21 cellular contexts compared by ENCODE assay signal in genomic region chr9:136274786-136275654, GRCh38. TPM values are rescaled to one million over a fixed set of nuclear protein-coding genes. Genes with fewer than 3 reads are reported as not detected.
DNase-seq lines count a peak whose midpoint lies in the region; ATAC-seq, FAIRE-seq and TF ChIP-seq lines count a peak whose summit lies in the region.
"Had no signal": no experiment of that assay in that cellular context is flagged by ENCODE, and none has a peak within 500 bp of the region (broad histone marks: within the 10 kb centered on the region; RNA-seq: fewer than 3 reads in every experiment).

No MANE protein-coding gene starts in this region.

- H2BK5ac ChIP-seq in neuronal stem cell (ENCODE audit: low read length): peak overlapping the region; percentile 39

- no peaks in the 10 kb centered on the region for H3K9me1 ChIP-seq in K562 (ENCODE audit: control insufficient read depth, insufficient read depth, low read length)

- peak overlapping the region; percentile 94 for H3K14ac ChIP-seq in neuronal stem cell (ENCODE audit: low read length)

- H2BK12ac ChIP-seq in neuronal stem cell (ENCODE audit: low read length): peak overlapping the region; percentile 94

- H3K4me2 ChIP-seq in K562 (ENCODE audit: insufficient read depth, low read length) (no peak overlapping the region), neuronal stem cell (ENCODE audit: insufficient read depth, low read length, poor library complexity, severe bottlenecking) (peak overlapping the region; percentile 2)
- H3K4me2 ChIP-seq: GM23338 had no signal

- no peaks in the 10 kb centered on the region for H3K79me2 ChIP-seq in K562 (ENCODE audit: control insufficient read depth, insufficient read depth, low read length)

- H3K4me3 ChIP-seq in K562 (no peak overlapping the region), neuronal stem cell (ENCODE audit: low read length in 2 of 2) (peak overlapping the region in 1 of 2 donors; percentile 51)
- H3K4me3 ChIP-seq: GM23338 had no signal

- no peak for TF ChIP-seq EP300 in K562 (IDR thresholded peaks at IDR 0.05; ENCODE audit: low read length)

- ATAC-seq in K562: peak; percentile 17; the same call in 2 of the 3 replicates
- ATAC-seq: HCT116 had no signal

- POLR2A ChIA-PET in K562 (lab: Yijun Ruan, JAX): interaction anchor here (0.6 kb wide), 2 partner anchors 89 to 164 kb away, joined by 3 to 4 read pairs; partner anchors contain the start of gene DNLZ

- H3K36me3 ChIP-seq in K562 (ENCODE audit: control insufficient read depth, insufficient read depth, low read length) (no peaks in the 10 kb centered on the region), neuronal stem cell (replicated peaks in 1 of 2; ENCODE audit: control insufficient read depth in 2 of 2, insufficient read depth in 2 of 2, low read length in 2 of 2) (no peaks in the 10 kb centered on the region)
- H3K36me3 ChIP-seq: BE2C had no signal

- no peaks in the 10 kb centered on the region; the same call in 1 of the 2 replicates for H3K9me3 ChIP-seq in K562 (replicated peaks; ENCODE audit: control insufficient read depth, insufficient read depth, low read depth, low read length)
- peaks cover 0 to 3% of the 10 kb centered on the region in 2 donors for H3K9me3 ChIP-seq in neuronal stem cell (replicated peaks in 1 of 2; ENCODE audit: control insufficient read depth in 2 of 2, insufficient read depth in 1 of 2, low read depth in 1 of 2, low read length in 2 of 2)
- H3K9me3 ChIP-seq: BE2C had no signal

- H2AFZ ChIP-seq in K562 (ENCODE audit: low read depth, low read length) (no peak overlapping the region), neuronal stem cell (ENCODE audit: low read length) (no peak overlapping the region)
- H2AFZ ChIP-seq: GM23338 had no signal

- intact Hi-C loops in K562 (cut with micrococcal nuclease): no loop called here

- H3K23ac ChIP-seq in neuronal stem cell (ENCODE audit: low read depth, low read length, poor library complexity): peak overlapping the region; percentile 80

- 2% methylated on average over 22 of the region's 28 CpGs for WGBS in K562 (ENCODE audit: insufficient coverage, low coverage, missing lambda C conversion rate)
- no CpG with 5 or more reads among the region's 28 CpGs for WGBS in neuronal stem cell (ENCODE audit: extremely low coverage in 2 of 2, insufficient read length in 2 of 2, insufficient replicate concordance in 1 of 2), 2 donors

- no peak overlapping the region for H3K18ac ChIP-seq in neuronal stem cell (ENCODE audit: low read length)

- no peak for TF ChIP-seq RAD21 in K562 (CRISPR knock-in tag; conservative IDR thresholded peaks at IDR 0.05 in 1 of 2, IDR thresholded peaks at IDR 0.05 in 1 of 2)

- H3K27ac ChIP-seq in K562 (ENCODE audit: extremely low read depth, low read depth, low read length): no peak overlapping the region
- H3K27ac ChIP-seq in neuronal stem cell (replicated peaks; ENCODE audit: low read length): no peak overlapping the region

- TF ChIP-seq CTCF in K562 (IDR thresholded peaks at IDR 0.05 in 2 of 3, conservative IDR thresholded peaks at IDR 0.05 in 1 of 3; ENCODE audit: insufficient read depth in 2 of 3, low read depth in 1 of 3, low read length in 3 of 3): no peak

- H4K8ac ChIP-seq in neuronal stem cell (ENCODE audit: low read depth, low read length): no peak overlapping the region

- TF ChIP-seq POLR2A in K562 (conservative IDR thresholded peaks at IDR 0.05): no peak

- no peaks in the 10 kb centered on the region for H3K79me1 ChIP-seq in neuronal stem cell (ENCODE audit: low read depth, low read length)

- H3K4me1 ChIP-seq in K562 (replicated peaks in 1 of 2; ENCODE audit: control insufficient read depth in 2 of 2, insufficient read depth in 2 of 2, low read length in 2 of 2) (peaks cover 0 to 27% of the 10 kb centered on the region in 2 experiments; a peak in 2 of 5 replicates), neuronal stem cell (ENCODE audit: control insufficient read depth in 2 of 2, insufficient read depth in 1 of 2, low read depth in 1 of 2, low read length in 2 of 2) (peaks cover 0 to 6% of the 10 kb centered on the region in 2 donors)
- H3K4me1 ChIP-seq: BE2C had no signal

- DNase-seq in K562 (ENCODE audit: extremely low read depth in 1 of 4, low spot score in 3 of 4): no peak
- peak; percentile 46 for DNase-seq in left kidney (ENCODE audit: low read depth, low spot score)
- no peak for DNase-seq in neuronal stem cell (ENCODE audit: low spot score)
- no peak for DNase-seq in stimulated activated CD4-positive, alpha-beta T cell treated with anti-CD3 and anti-CD28 coated beads, Interleukin-4, amount 100 ng/mL, for 4 hours
- DNase-seq in stimulated activated naive CD4-positive, alpha-beta T cell treated with Interleukin-2 at 50 U/mL for 16 hours (lab: John Stamatoyannopoulos, UW): no peak
- no peak for DNase-seq in hepatic stellate cell (ENCODE audit: low spot score)
- no peak for DNase-seq in GM03348 (ENCODE audit: low spot score)
- DNase-seq: ACHN; BE2C; C1 segment of cervical spinal cord; CD4-positive, CD25-positive, alpha-beta regulatory T cell; CD8-positive, alpha-beta memory T cell; COR-L47; DMS 273 treated with DMSO at 0.1 percent for 48 hours; H7 had no signal

- H2BK120ac ChIP-seq in neuronal stem cell (ENCODE audit: low read depth, low read length): no peak overlapping the region

- H3K4ac ChIP-seq in neuronal stem cell (ENCODE audit: low read length): no peak overlapping the region

- H2BK15ac ChIP-seq in neuronal stem cell (ENCODE audit: low read length): peak overlapping the region; percentile 94

- H3K9ac ChIP-seq in K562 (ENCODE audit: insufficient read depth in 1 of 2, low read depth in 2 of 2, low read length in 2 of 2) (0 out of 4 replicates have a peak overlapping the region, but pooled peaks of 1 of the 2 experiments have one; percentile 43), neuronal stem cell (ENCODE audit: low read depth, low read length, poor library complexity) (peak overlapping the region; percentile 21)

- H3K27me3 ChIP-seq in K562 (ENCODE audit: control insufficient read depth in 2 of 2, insufficient read depth in 2 of 2, low read length in 2 of 2) (peaks cover 49 to 59% of the 10 kb centered on the region in 2 experiments), neuronal stem cell (ENCODE audit: control insufficient read depth in 3 of 3, insufficient read depth in 3 of 3, low read depth in 1 of 3, low read length in 3 of 3) (peaks cover 0 to 71% (median 0%) of the 10 kb centered on the region in 3 experiments)
- H3K27me3 ChIP-seq: BE2C had no signal

- no peak overlapping the region for H4K91ac ChIP-seq in neuronal stem cell (ENCODE audit: low read depth, low read length, poor library complexity)

- no peak for FAIRE-seq in K562 (lab: Jason Lieb, UNC)
- FAIRE-seq: A204.1, G401.6, GM12892, GM18507 had no signal

- BruUV-seq in K562 (replicated peaks; lab: Mats Ljungman, UMichigan): no TSS peak

- peak overlapping the region; percentile 81 for H2AK5ac ChIP-seq in neuronal stem cell (ENCODE audit: low read depth, low read length)

- CTCF ChIA-PET in K562 (lab: Yijun Ruan, JAX; ENCODE audit: low intra/inter-chr PET ratio): no interaction called here

- peaks cover 13% of the 10 kb centered on the region; the same call in 1 of the 2 replicates for H4K20me1 ChIP-seq in K562 (replicated peaks; ENCODE audit: control insufficient read depth, insufficient read depth, low read length)

- in situ Hi-C loops in K562 (cut with MboI): loop anchor here (10.0 kb wide), 1 partner anchor 480 kb away; no protein-coding TSS in a partner anchor

RNA-seq across cellular contexts. Expression of gene CCDC187, which starts 28.9 kb away (rescaled TPM):
- total RNA-seq in K562 (2011; cell fraction: chromatin; rRNA removed; ENCODE audit: low replicate concordance): 0.53 TPM in 1 of 2 replicates, not detected in the other
- total RNA-seq in K562 (2011; cell fraction: nucleolus; rRNA removed): 0.13 and 0.33 TPM in 2 replicates
- total RNA-seq in K562 (2011; cell fraction: nucleoplasm; rRNA removed): 0.15 and 0.46 TPM in 2 replicates
- total RNA-seq in K562 (2014; rRNA removed): not detected in 2 replicates
- total RNA-seq in K562 (2014; rRNA removed; fragmentation: Illumina TruSeq; extraction: Trizol): not detected in 2 replicates
- not detected in 2 replicates for total RNA-seq in K562 (2015; rRNA removed; fragmentation: Illumina TruSeq; extraction: Trizol)
- total RNA-seq in K562 (2021): 0.02 TPM in 1 of 2 replicates, not detected in the other
- polyA plus RNA-seq in K562 (2011; rRNA removed): not detected in 2 replicates
- 0.07 TPM in 1 of 2 replicates, not detected in the other for polyA plus RNA-seq in K562 (2011; cell fraction: cytosol; rRNA removed)
- polyA plus RNA-seq in K562 (2011; cell fraction: nucleus; rRNA removed): 0.01 and 0.40 TPM in 2 replicates
- 0.04 TPM in 1 of 2 replicates, not detected in the other for polyA plus RNA-seq in K562 (2012)
- not detected in 2 replicates for polyA plus RNA-seq in K562 (2014; fragmentation: Illumina TruSeq; extraction: Trizol)
- not detected for polyA plus RNA-seq in K562 (2014; fragmentation: Nextera tagmentation; extraction: Ambion mirVana)
- polyA plus RNA-seq in K562 (2014; rRNA removed): not detected in 2 replicates
- polyA minus RNA-seq in K562 (2011; rRNA and poly(A)+ RNA removed): not detected in 2 replicates
- polyA minus RNA-seq in K562 (2011; cell fraction: cytosol; rRNA and poly(A)+ RNA removed): not detected in 2 replicates
- polyA minus RNA-seq in K562 (2011; cell fraction: nucleus; rRNA and poly(A)+ RNA removed): 0.11 and 0.27 TPM in 2 replicates
- 0.08 TPM for polyA plus RNA-seq in neuronal stem cell (2013, experiment 1 of 2)
- polyA plus RNA-seq in neuronal stem cell (2013, experiment 2 of 2): 0.08 TPM
- total RNA-seq: CD4-positive, CD25-positive, alpha-beta regulatory T cell; CD8-positive, alpha-beta memory T cell; H7 had no signal
- polyA plus RNA-seq: CD4-positive, CD25-positive, alpha-beta regulatory T cell; CD8-positive, alpha-beta memory T cell; GM23338 had no signal

RNA-seq across cellular contexts. Expression of gene QSOX2, which starts 29.4 kb away (rescaled TPM):
- 50.6 and 63.4 TPM in 2 replicates for total RNA-seq in K562 (2011; cell fraction: chromatin; rRNA removed; ENCODE audit: low replicate concordance)
- 45.7 and 46.1 TPM in 2 replicates for total RNA-seq in K562 (2011; cell fraction: nucleolus; rRNA removed)
- 35.5 and 45.4 TPM in 2 replicates for total RNA-seq in K562 (2011; cell fraction: nucleoplasm; rRNA removed)
- total RNA-seq in K562 (2014; rRNA removed): 12.7 and 15.0 TPM in 2 replicates
- 9.7 and 10.5 TPM in 2 replicates for total RNA-seq in K562 (2014; rRNA removed; fragmentation: Illumina TruSeq; extraction: Trizol)
- 11.7 and 12.2 TPM in 2 replicates for total RNA-seq in K562 (2015; rRNA removed; fragmentation: Illumina TruSeq; extraction: Trizol)
- 22.3 and 23.7 TPM in 2 replicates for total RNA-seq in K562 (2021)
- 13.5 and 21.5 TPM in 2 replicates for polyA plus RNA-seq in K562 (2011; rRNA removed)
- 7.9 and 11.0 TPM in 2 replicates for polyA plus RNA-seq in K562 (2011; cell fraction: cytosol; rRNA removed)
- polyA plus RNA-seq in K562 (2011; cell fraction: nucleus; rRNA removed): 97.5 and 103 TPM in 2 replicates
- polyA plus RNA-seq in K562 (2012): 14.6 and 32.6 TPM in 2 replicates
- polyA plus RNA-seq in K562 (2014; fragmentation: Illumina TruSeq; extraction: Trizol): 16.1 and 17.4 TPM in 2 replicates
- polyA plus RNA-seq in K562 (2014; fragmentation: Nextera tagmentation; extraction: Ambion mirVana): under 1 TPM; 0.51 to 0.91 TPM
- 23.6 and 24.2 TPM in 2 replicates for polyA plus RNA-seq in K562 (2014; rRNA removed)
- polyA minus RNA-seq in K562 (2011; rRNA and poly(A)+ RNA removed): 9.3 and 10.2 TPM in 2 replicates
- 5.9 and 7.6 TPM in 2 replicates for polyA minus RNA-seq in K562 (2011; cell fraction: cytosol; rRNA and poly(A)+ RNA removed)
- polyA minus RNA-seq in K562 (2011; cell fraction: nucleus; rRNA and poly(A)+ RNA removed): 17.8 and 19.0 TPM in 2 replicates
- 11.3 TPM for polyA plus RNA-seq in neuronal stem cell (2013, experiment 1 of 2)
- 11.5 TPM for polyA plus RNA-seq in neuronal stem cell (2013, experiment 2 of 2)

RNA-seq across cellular contexts. Expression of gene GPSM1, which starts 52.3 kb away (rescaled TPM):
- 13.9 and 58.1 TPM in 2 replicates for total RNA-seq in K562 (2011; cell fraction: chromatin; rRNA removed; ENCODE audit: low replicate concordance)
- total RNA-seq in K562 (2011; cell fraction: nucleolus; rRNA removed): 30.3 and 36.2 TPM in 2 replicates
- total RNA-seq in K562 (2011; cell fraction: nucleoplasm; rRNA removed): 16.3 and 19.9 TPM in 2 replicates
- 12.7 and 16.0 TPM in 2 replicates for total RNA-seq in K562 (2014; rRNA removed)
- total RNA-seq in K562 (2014; rRNA removed; fragmentation: Illumina TruSeq; extraction: Trizol): 0.54 and 0.76 TPM in 2 replicates
- total RNA-seq in K562 (2015; rRNA removed; fragmentation: Illumina TruSeq; extraction: Trizol): 3.1 and 4.1 TPM in 2 replicates
- total RNA-seq in K562 (2021): 12.4 and 14.2 TPM in 2 replicates
- polyA plus RNA-seq in K562 (2011; rRNA removed): 5.4 and 6.7 TPM in 2 replicates
- polyA plus RNA-seq in K562 (2011; cell fraction: cytosol; rRNA removed): 5.4 and 23.3 TPM in 2 replicates
- polyA plus RNA-seq in K562 (2011; cell fraction: nucleus; rRNA removed): 21.3 and 47.7 TPM in 2 replicates
- polyA plus RNA-seq in K562 (2012): 5.3 and 13.8 TPM in 2 replicates
- 1.9 and 5.2 TPM in 2 replicates for polyA plus RNA-seq in K562 (2014; fragmentation: Illumina TruSeq; extraction: Trizol)
- under 1 TPM; 0.04 to 0.10 TPM for polyA plus RNA-seq in K562 (2014; fragmentation: Nextera tagmentation; extraction: Ambion mirVana)
- polyA plus RNA-seq in K562 (2014; rRNA removed): 9.2 and 10.1 TPM in 2 replicates
- polyA minus RNA-seq in K562 (2011; rRNA and poly(A)+ RNA removed): 1.4 and 3.0 TPM in 2 replicates
- 7.8 and 9.2 TPM in 2 replicates for polyA minus RNA-seq in K562 (2011; cell fraction: cytosol; rRNA and poly(A)+ RNA removed)
- 12.7 and 13.3 TPM in 2 replicates for polyA minus RNA-seq in K562 (2011; cell fraction: nucleus; rRNA and poly(A)+ RNA removed)
- 37.4 TPM for polyA plus RNA-seq in neuronal stem cell (2013, experiment 1 of 2)
- 37.2 TPM for polyA plus RNA-seq in neuronal stem cell (2013, experiment 2 of 2)
